In genomic region chr12:102948941-102949352, GRCh38 we compare ENCODE assay signal across 8 cellular contexts. TPM values are rescaled to one million over a fixed set of nuclear protein-coding genes. Genes with fewer than 3 reads are reported as not detected.
A peak's percentile ranks its signal among the peaks of the same experiment; 100 is the strongest.
DNase-seq lines count a peak whose midpoint lies in the region; ATAC-seq, FAIRE-seq and TF ChIP-seq lines count a peak whose summit lies in the region.

No MANE protein-coding gene starts in this region.

- no peak overlapping the region for H2AK5ac ChIP-seq in IMR-90 (ENCODE audit: low read depth, low read length)

- H3K27ac ChIP-seq in IMR-90 (ENCODE audit: insufficient read depth, low read length), result no peak overlapping the region
- no peak overlapping the region for H3K27ac ChIP-seq in RWPE1
- H3K27ac ChIP-seq in kidney (ENCODE audit: low read depth in 2 of 2, low read length in 2 of 2), result no peak overlapping the region

- peak; percentile 62 for TF ChIP-seq RAD21 in IMR-90 (IDR thresholded peaks at IDR 0.05; ENCODE audit: low read length)

- H3K23ac ChIP-seq in IMR-90 (ENCODE audit: low read depth, low read length), result no peak overlapping the region

- TF ChIP-seq CTCF in IMR-90 (conservative IDR thresholded peaks at IDR 0.05; ENCODE audit: low read depth, low read length) (peak; percentile 74), RWPE1 (conservative IDR thresholded peaks at IDR 0.05; ENCODE audit: low read depth) (peak; percentile 84), astrocyte of the cerebellum (IDR thresholded peaks at IDR 0.05; ENCODE audit: low read depth, low read length, missing control alignments) (peak; percentile 92), kidney (IDR thresholded peaks at IDR 0.05; ENCODE audit: borderline replicate concordance, extremely low read depth, insufficient read depth) (peak; percentile 72)

- no peak overlapping the region for H4K5ac ChIP-seq in IMR-90 (ENCODE audit: low read depth, low read length)

- DNase-seq in D341Med (ENCODE audit: low spot score), result peak; percentile 71
- peak; percentile 37 for DNase-seq in IMR-90
- DNase-seq in RWPE1 (ENCODE audit: low spot score), result peak; percentile 27
- peak; percentile 23 for DNase-seq in astrocyte of the cerebellum (ENCODE audit: low read depth)
- no peak for DNase-seq in kidney
- peak; percentile 35 for DNase-seq in stimulated activated CD8-positive, alpha-beta memory T cell treated with anti-CD3 and anti-CD28 coated beads, Interleukin-15, amount 100 ng/mL, for 1 hour (ENCODE audit: low read depth)

- H3K79me1 ChIP-seq in IMR-90 (ENCODE audit: low read depth in 1 of 2, low read length in 2 of 2), result no peaks in the 10 kb centered on the region

- CTCF ChIA-PET in IMR-90 (lab: Yijun Ruan, JAX), result interaction anchor here (0.8 to 2.6 kb wide), 8 partner anchors 9 to 601 kb away, joined by 3 to 38 read pairs (median 4); no protein-coding TSS in a partner anchor
- CTCF ChIA-PET in RWPE1 (lab: Yijun Ruan, JAX), result interaction anchor here (0.5 to 1.8 kb wide), 9 partner anchors 14 to 1636 kb away, joined by 3 to 13 read pairs (median 3); no protein-coding TSS in a partner anchor

- H3K9me1 ChIP-seq in IMR-90 (ENCODE audit: insufficient read depth, low read length), result no peaks in the 10 kb centered on the region

- no peak overlapping the region for H2BK5ac ChIP-seq in IMR-90 (ENCODE audit: low read depth, low read length, poor library complexity, severe bottlenecking)

- no peaks in the 10 kb centered on the region for H3K9me3 ChIP-seq in IMR-90 (ENCODE audit: control insufficient read depth, insufficient read depth, low read length)
- H3K9me3 ChIP-seq in kidney (ENCODE audit: control insufficient read depth in 1 of 2, low read length in 2 of 2), result no peaks in the 10 kb centered on the region

- H3K4me3 ChIP-seq in IMR-90 (ENCODE audit: insufficient read depth, low read depth, low read length) (no peak overlapping the region), astrocyte of the cerebellum (ENCODE audit: low read depth, low read length) (no peak overlapping the region), kidney (ENCODE audit: low read length in 2 of 2) (no peak overlapping the region)

- H3K27me3 ChIP-seq in IMR-90 (ENCODE audit: control insufficient read depth, insufficient read depth, low read length), result peaks cover 12% of the 10 kb centered on the region

- WGBS in IMR-90 (ENCODE audit: extremely low coverage in 2 of 2, insufficient read length in 1 of 2), 2 experiments, result no CpG with 5 or more reads among the region's 11 CpGs

- FAIRE-seq in kidney (lab: Jason Lieb, UNC), result no peak

- dilution Hi-C loops in IMR-90 (cut with HindIII; ENCODE audit: low sequenced_read_pairs, unreplicated experiment), result no loop called here

- H3K36me3 ChIP-seq in IMR-90 (ENCODE audit: control insufficient read depth, insufficient read depth, low read length) (no peaks in the 10 kb centered on the region), kidney (ENCODE audit: control insufficient read depth in 1 of 2, insufficient read depth in 2 of 2, low read length in 2 of 2) (no peaks in the 10 kb centered on the region)

- no peak overlapping the region for H3K9ac ChIP-seq in IMR-90 (ENCODE audit: low read depth, low read length)
- no peak overlapping the region for H3K9ac ChIP-seq in kidney (ENCODE audit: low read length in 2 of 2)

- H4K8ac ChIP-seq in IMR-90 (ENCODE audit: low read depth in 2 of 2, low read length in 2 of 2), result no peak overlapping the region

- in situ Hi-C loops in IMR-90 (cut with MboI; ENCODE audit: low sequenced_read_pairs), result loop anchor here (5.0 kb wide), 1 partner anchor 598 kb away; no protein-coding TSS in a partner anchor
- in situ Hi-C loops in astrocyte of the cerebellum (cut with HindIII; ENCODE audit: low sequenced_read_pairs), result loop anchor here (5.0 kb wide), 2 partner anchors 38 to 603 kb away; no protein-coding TSS in a partner anchor

- TF ChIP-seq POLR2A in IMR-90 (IDR thresholded peaks at IDR 0.05; ENCODE audit: low read depth, low read length), result no peak

- H3K4me2 ChIP-seq in IMR-90 (ENCODE audit: low read depth, low read length), result no peak overlapping the region

- no peak overlapping the region for H3K14ac ChIP-seq in IMR-90 (replicated peaks; ENCODE audit: low read depth, low read length)

- no peak overlapping the region for H2AK9ac ChIP-seq in IMR-90 (replicated peaks; ENCODE audit: low read depth, low read length, poor library complexity)

- no peak overlapping the region for H4K91ac ChIP-seq in IMR-90 (ENCODE audit: insufficient read depth, low read depth, low read length)

- H2BK120ac ChIP-seq in IMR-90 (ENCODE audit: low read depth, low read length), result no peak overlapping the region

- intact Hi-C loops in IMR-90 (cut with micrococcal nuclease), result loop anchor here (1.0 kb wide), 1 partner anchor 599 kb away; no protein-coding TSS in a partner anchor
- intact Hi-C loops in kidney (cut with DNase I), result no loop called here

- peak; percentile 61 for ATAC-seq in IMR-90 (ENCODE audit: low read depth)
- ATAC-seq in HG03521 (IDR thresholded peaks at IDR 0.05; ENCODE audit: unreplicated experiment), result no peak
- ATAC-seq in GM18519 (IDR thresholded peaks at IDR 0.05; ENCODE audit: low FRiP score, unreplicated experiment), result no peak

- H3K56ac ChIP-seq in IMR-90 (ENCODE audit: extremely low read depth, insufficient read depth, low read length), result no peak overlapping the region

- H2AFZ ChIP-seq in IMR-90 (replicated peaks; ENCODE audit: low read length, poor library complexity), result no peak overlapping the region

- no peak overlapping the region for H2BK20ac ChIP-seq in IMR-90 (ENCODE audit: low read depth, low read length)

- POLR2A ChIA-PET in IMR-90 (lab: Charles Lee; ENCODE audit: unreplicated experiment), result no interaction called here
- POLR2A ChIA-PET in RWPE1 (lab: Yijun Ruan, JAX; ENCODE audit: low non-redundant PET), result interaction anchor here (0.5 kb wide), 1 partner anchor 32 kb away, joined by 3 read pairs; no protein-coding TSS in a partner anchor

- no peak overlapping the region for H3K4ac ChIP-seq in IMR-90 (ENCODE audit: low read depth, low read length)

- BruUV-seq in IMR-90 (replicated peaks; lab: Mats Ljungman, UMichigan), result no TSS peak

- H4K20me1 ChIP-seq in IMR-90 (ENCODE audit: insufficient read depth, low read length), result no peaks in the 10 kb centered on the region

- no peaks in the 10 kb centered on the region for H3K4me1 ChIP-seq in IMR-90 (ENCODE audit: control insufficient read depth, insufficient read depth, low read length)
- H3K4me1 ChIP-seq in kidney (ENCODE audit: control insufficient read depth in 1 of 2, insufficient read depth in 1 of 2, low read depth in 1 of 2, low read length in 2 of 2), result peaks cover 0 to 11% of the 10 kb centered on the region in 2 donors

- H2BK15ac ChIP-seq in IMR-90 (ENCODE audit: low read depth, low read length), result no peak overlapping the region

- no peak overlapping the region for H3K18ac ChIP-seq in IMR-90 (ENCODE audit: low read depth, low read length)

TF ChIP-seq in IMR-90, 13 proteins besides CTCF, POLR2A, EP300 and RAD21:
- TF ChIP-seq NFE2L2 (IDR thresholded peaks at IDR 0.05; ENCODE audit: low read depth, low read length) (no peak), SMC3 (IDR thresholded peaks at IDR 0.05; ENCODE audit: low read depth, low read length) (peak; percentile 67)

RNA-seq across cellular contexts. Expression of gene ASCL1, which starts 8.5 kb away (rescaled TPM):
- total RNA-seq in IMR-90 (2012; rRNA removed) (not detected in 2 replicates), kidney (not detected)
- polyA plus RNA-seq in IMR-90 (2012; rRNA removed) (not detected in 2 replicates), kidney (ENCODE audit: insufficient read depth, low read depth, low replicate concordance) (not detected)
- not detected in 2 replicates for polyA plus RNA-seq in IMR-90 (2012; cell fraction: cytosol; rRNA removed)
- polyA plus RNA-seq in IMR-90 (2012; cell fraction: nucleus; rRNA removed; ENCODE audit: low replicate concordance), result not detected in 2 replicates

RNA-seq across cellular contexts. Expression of gene PAH, which starts 31.9 kb away (rescaled TPM):
- total RNA-seq in IMR-90 (2012; rRNA removed) (not detected in 2 replicates), kidney (8.7 TPM)
- polyA plus RNA-seq in IMR-90 (2012; rRNA removed) (not detected in 2 replicates), kidney (ENCODE audit: insufficient read depth, low read depth, low replicate concordance) (193 TPM)
- polyA plus RNA-seq in IMR-90 (2012; cell fraction: cytosol; rRNA removed), result not detected in 2 replicates
- not detected in 2 replicates for polyA plus RNA-seq in IMR-90 (2012; cell fraction: nucleus; rRNA removed; ENCODE audit: low replicate concordance)
